In genomic region chr19:17080441-17080803, GRCh38 we compare ENCODE assay signal across 10 cellular contexts. TPM values are rescaled to one million over a fixed set of nuclear protein-coding genes. Genes with fewer than 3 reads are reported as not detected.
DNase-seq lines count a peak whose midpoint lies in the region; ATAC-seq, FAIRE-seq and TF ChIP-seq lines count a peak whose summit lies in the region.
"Had no signal": no experiment of that assay in that cellular context is flagged by ENCODE, and none has a peak within 500 bp of the region (broad histone marks: within the 10 kb centered on the region; RNA-seq: fewer than 3 reads in every experiment).

No MANE protein-coding gene starts in this region.

- TF ChIP-seq EP300 in SK-N-SH (IDR thresholded peaks at IDR 0.05; ENCODE audit: borderline replicate concordance in 1 of 2, low read depth in 1 of 2, low read length in 1 of 2) (no peak), HepG2 (IDR thresholded peaks at IDR 0.05; ENCODE audit: low read depth in 2 of 2, low read length in 2 of 2) (no peak), HepG2 (CRISPR knock-in tag; IDR thresholded peaks at IDR 0.05; ENCODE audit: borderline replicate concordance) (no peak)

- peak overlapping the region; percentile 89 to 100 for H3K27ac ChIP-seq in SK-N-SH (ENCODE audit: low read depth in 2 of 2, low read length in 1 of 2)
- peak overlapping the region; percentile 66 for H3K27ac ChIP-seq in HepG2 (ENCODE audit: extremely low read length, insufficient read depth, low read length)
- peak overlapping the region; percentile 98 for H3K27ac ChIP-seq in substantia nigra (ENCODE audit: low read depth, low read length, poor library complexity, severe bottlenecking)
- no peak overlapping the region for H3K27ac ChIP-seq in body of pancreas
- H3K27ac ChIP-seq: 22Rv1 had no signal

- CTCF ChIA-PET in SK-N-SH (lab: Yijun Ruan, JAX): interaction anchor here (0.7 to 0.8 kb wide), 2 partner anchors 10 to 42 kb away, joined by 3 to 4 read pairs; no protein-coding TSS in a partner anchor
- CTCF ChIA-PET in HepG2 (lab: Yijun Ruan, JAX; ENCODE audit: low intra/inter-chr PET ratio, low total read pairs): interaction anchor here (0.8 to 1.5 kb wide), 2 partner anchors 18 to 23 kb away, joined by 3 to 5 read pairs; no protein-coding TSS in a partner anchor

- H3K4me2 ChIP-seq in SK-N-SH (peak overlapping the region; percentile 68), HepG2 (ENCODE audit: low read depth, low read length) (peak overlapping the region; percentile 79)

- H3K27me3 ChIP-seq in SK-N-SH (ENCODE audit: insufficient read depth) (no peaks in the 10 kb centered on the region), HepG2 (ENCODE audit: control insufficient read depth in 1 of 2, insufficient read depth in 2 of 2, low read length in 2 of 2) (no peaks in the 10 kb centered on the region; a peak in 1 of 5 replicates), body of pancreas (no peaks in the 10 kb centered on the region)

- no peak for FAIRE-seq in HepG2 (lab: Jason Lieb, UNC)

- H3K4me3 ChIP-seq in SK-N-SH (ENCODE audit: low read depth in 2 of 2, low read length in 1 of 2) (peak overlapping the region; percentile 45 to 74; a peak in 3 of 4 replicates), HepG2 (replicated peaks in 1 of 3; ENCODE audit: insufficient read depth in 1 of 3, low read depth in 2 of 3, low read length in 3 of 3) (peak overlapping the region in 2 of 3 experiments; percentile 53 to 67; a peak in 2 of 6 replicates), body of pancreas (no peak overlapping the region)

- H3K4me3 Mint-ChIP-seq in activated naive CD8-positive, alpha-beta T cell treated with anti-CD3 and anti-CD28 coated beads, Interleukin-2, amount 50 U/mL, for 24 hours: peak overlapping the region; percentile 56

- H3K27me3 Mint-ChIP-seq in activated naive CD8-positive, alpha-beta T cell treated with anti-CD3 and anti-CD28 coated beads, Interleukin-2, amount 50 U/mL, for 24 hours: no peaks in the 10 kb centered on the region

- ATAC-seq in SK-N-SH treated with all-trans-retinoic acid at 6 μM for 48 hours: no peak
- ATAC-seq in activated naive CD8-positive, alpha-beta T cell treated with anti-CD3 and anti-CD28 coated beads, Interleukin-2, amount 50 U/mL, for 24 hours: no peak
- no peak for ATAC-seq in HepG2
- no peak for ATAC-seq in GM21423 (IDR thresholded peaks at IDR 0.05; ENCODE audit: unreplicated experiment)
- no peak for ATAC-seq in GM21529 (IDR thresholded peaks at IDR 0.05; ENCODE audit: unreplicated experiment)
- no peak for ATAC-seq in body of pancreas

- peak overlapping the region; percentile 59 for H3K27ac Mint-ChIP-seq in activated naive CD8-positive, alpha-beta T cell treated with anti-CD3 and anti-CD28 coated beads, Interleukin-2, amount 50 U/mL, for 24 hours

- TF ChIP-seq CTCF in SK-N-SH (IDR thresholded peaks at IDR 0.05): no peak
- no peak for TF ChIP-seq CTCF in HepG2 (CRISPR knock-in tag; IDR thresholded peaks at IDR 0.05)
- TF ChIP-seq CTCF in body of pancreas (IDR thresholded peaks at IDR 0.05): no peak

- H3K4me1 Mint-ChIP-seq in activated naive CD8-positive, alpha-beta T cell treated with anti-CD3 and anti-CD28 coated beads, Interleukin-2, amount 50 U/mL, for 24 hours: peaks cover 60% of the 10 kb centered on the region

- H2AFZ ChIP-seq in SK-N-SH (ENCODE audit: low read depth): no peak overlapping the region
- no peak overlapping the region for H2AFZ ChIP-seq in HepG2 (ENCODE audit: low read length)

- H3K79me2 ChIP-seq in SK-N-SH (ENCODE audit: insufficient read depth): peaks cover 90% of the 10 kb centered on the region
- H3K79me2 ChIP-seq in HepG2 (ENCODE audit: insufficient read depth, low read length): peaks cover 57% of the 10 kb centered on the region

- H3K9ac ChIP-seq in SK-N-SH (peak overlapping the region; percentile 97; the same call in 1 of the 2 replicates), HepG2 (ENCODE audit: insufficient read depth, low read depth, low read length) (peak overlapping the region; percentile 69)

- peaks cover 3% of the 10 kb centered on the region for H3K36me3 Mint-ChIP-seq in activated naive CD8-positive, alpha-beta T cell treated with anti-CD3 and anti-CD28 coated beads, Interleukin-2, amount 50 U/mL, for 24 hours (ENCODE audit: low read depth)

- H3K4me1 ChIP-seq in SK-N-SH (ENCODE audit: control insufficient read depth in 1 of 2, insufficient read depth in 2 of 2, low read depth in 1 of 2, low read length in 1 of 2) (peaks cover 21 to 30% of the 10 kb centered on the region in 2 experiments; a peak in 2 of 4 replicates), HepG2 (ENCODE audit: insufficient read depth, low read length) (peaks cover 40% of the 10 kb centered on the region), body of pancreas (peaks cover 32% of the 10 kb centered on the region)

- in situ Hi-C loops in HepG2 (cut with HindIII; ENCODE audit: extremely low pct_ligation_motif_present, low pct_unique_long_range_greater_than_20kb): no loop called here

- no peak for TF ChIP-seq RAD21 in SK-N-SH (IDR thresholded peaks at IDR 0.05; ENCODE audit: low read length)
- 0 out of 2 replicates have a peak, but pooled peaks have one; percentile 2 for TF ChIP-seq RAD21 in HepG2 (CRISPR knock-in tag; IDR thresholded peaks at IDR 0.05)

- no peaks in the 10 kb centered on the region for H3K9me3 ChIP-seq in SK-N-SH
- no peaks in the 10 kb centered on the region for H3K9me3 ChIP-seq in HepG2 (ENCODE audit: low read length)
- no peaks in the 10 kb centered on the region for H3K9me3 ChIP-seq in body of pancreas

- BruUV-seq in HepG2 (replicated peaks; lab: Mats Ljungman, UMichigan): no TSS peak

- H3F3A ChIP-seq in SK-N-SH (replicated peaks; ENCODE audit: insufficient read depth): peaks cover 32% of the 10 kb centered on the region

- H3K9me2 ChIP-seq in SK-N-SH: no peaks in the 10 kb centered on the region

- 78% methylated on average over 4 of the region's 4 CpGs for WGBS in SK-N-SH (ENCODE audit: low lambda C conversion rate)
- WGBS in HepG2 (ENCODE audit: low lambda C conversion rate): 84% methylated on average over 4 of the region's 4 CpGs
- 86 to 98% methylated on average over 4 of the region's 4 CpGs for WGBS in body of pancreas, 2 donors

- intact Hi-C loops in HepG2 (cut with micrococcal nuclease; ENCODE audit: unreplicated experiment): loop anchor here (2.0 kb wide), 1 partner anchor 16 kb away; no protein-coding TSS in a partner anchor
- intact Hi-C loops in body of pancreas (cut with DNase I): no loop called here

- no peaks in the 10 kb centered on the region for H3K9me3 Mint-ChIP-seq in activated naive CD8-positive, alpha-beta T cell treated with anti-CD3 and anti-CD28 coated beads, Interleukin-2, amount 50 U/mL, for 24 hours

- H3K36me3 ChIP-seq in SK-N-SH (replicated peaks in 1 of 2; ENCODE audit: control insufficient read depth in 1 of 2, insufficient read depth in 2 of 2, low read length in 1 of 2) (no peaks in the 10 kb centered on the region), HepG2 (replicated peaks in 1 of 2; ENCODE audit: control insufficient read depth in 1 of 2, insufficient read depth in 2 of 2, low read length in 2 of 2) (no peaks in the 10 kb centered on the region), body of pancreas (replicated peaks in 1 of 2; ENCODE audit: insufficient read depth in 1 of 2, low read depth in 2 of 2) (no peaks in the 10 kb centered on the region)

- POLR2A ChIA-PET in SK-N-SH (lab: Yijun Ruan, JAX) (no interaction called here), HepG2 (lab: Yijun Ruan, JAX) (no interaction called here)

- DNase-seq in SK-N-SH (no peak), HepG2 (ENCODE audit: low spot score) (no peak), substantia nigra (lab: John Stamatoyannopoulos, UW) (no peak), body of pancreas (no peak)
- DNase-seq in activated naive CD8-positive, alpha-beta T cell treated with anti-CD3 and anti-CD28 coated beads, Interleukin-2, amount 50 U/mL, for 24 hours: no peak
- DNase-seq: NCI-H2029 treated with DMSO at 0.1 percent for 48 hours had no signal

- TF ChIP-seq POLR2A in HepG2 (IDR thresholded peaks at IDR 0.05; ENCODE audit: insufficient read depth in 1 of 2, low read depth in 2 of 2, low read length in 2 of 2): no peak
- TF ChIP-seq POLR2A in body of pancreas (IDR thresholded peaks at IDR 0.05): no peak

- H4K20me1 ChIP-seq in SK-N-SH (ENCODE audit: insufficient read depth): peaks cover 59% of the 10 kb centered on the region
- H4K20me1 ChIP-seq in HepG2 (ENCODE audit: insufficient read depth, low read length): no peaks in the 10 kb centered on the region

RNA-seq across cellular contexts. Expression of gene MYO9B, which starts 4.8 kb away (rescaled TPM):
- polyA plus RNA-seq in SK-N-SH (2012; rRNA removed) (28.4 and 37.6 TPM in 2 replicates), HepG2 (2011; rRNA removed) (18.3 and 23.4 TPM in 2 replicates)
- 15.1 and 22.1 TPM in 2 replicates for polyA plus RNA-seq in SK-N-SH (2012; cell fraction: cytosol; rRNA removed)
- 120 and 128 TPM in 2 replicates for polyA plus RNA-seq in SK-N-SH (2012; cell fraction: nucleus; rRNA removed)
- total RNA-seq in HepG2 (2016; rRNA removed; fragmentation: Illumina TruSeq; extraction: Trizol) (14.1 and 18.0 TPM in 2 replicates), body of pancreas (10 to 100 TPM; 26.2 to 56.0 TPM)
- 13.9 and 14.5 TPM in 2 replicates for total RNA-seq in HepG2 (2016; cell fraction: cytosol; rRNA removed; fragmentation: Illumina TruSeq; extraction: Trizol; ENCODE audit: low read depth)
- total RNA-seq in HepG2 (2016; cell fraction: insoluble cytoplasmic fraction; rRNA removed; fragmentation: Illumina TruSeq; extraction: Trizol): 10.1 and 18.6 TPM in 2 replicates
- 10.7 and 11.5 TPM in 2 replicates for total RNA-seq in HepG2 (2016; cell fraction: membrane; rRNA removed; fragmentation: Illumina TruSeq; extraction: Trizol)
- total RNA-seq in HepG2 (2016; cell fraction: nucleus; rRNA removed; fragmentation: Illumina TruSeq; extraction: Trizol): 22.1 and 24.4 TPM in 2 replicates
- 7.2 and 9.7 TPM in 2 replicates for polyA plus RNA-seq in HepG2 (2011; cell fraction: cytosol; rRNA removed)
- 169 and 196 TPM in 2 replicates for polyA plus RNA-seq in HepG2 (2011; cell fraction: nucleus; rRNA removed)
- polyA plus RNA-seq in HepG2 (2012): 15.6 and 21.8 TPM in 2 replicates
- 1.5 and 1.8 TPM in 2 replicates for polyA plus RNA-seq in HepG2 (2016; cell fraction: cytosol; fragmentation: Illumina TruSeq; extraction: Trizol; ENCODE audit: low read depth)
- polyA plus RNA-seq in HepG2 (2016; cell fraction: insoluble cytoplasmic fraction; fragmentation: Illumina TruSeq; extraction: Trizol; ENCODE audit: low read depth): 11.9 and 14.6 TPM in 2 replicates
- 3.6 and 3.7 TPM in 2 replicates for polyA plus RNA-seq in HepG2 (2016; cell fraction: membrane; fragmentation: Illumina TruSeq; extraction: Trizol; ENCODE audit: low read depth)
- polyA plus RNA-seq in HepG2 (2016; cell fraction: nucleus; fragmentation: Illumina TruSeq; extraction: Trizol; ENCODE audit: insufficient read depth, low read depth): 77.8 and 81.3 TPM in 2 replicates
- polyA minus RNA-seq in HepG2 (2011; rRNA and poly(A)+ RNA removed; ENCODE audit: low replicate concordance): 28.0 and 67.0 TPM in 2 replicates
- polyA minus RNA-seq in HepG2 (2011; cell fraction: cytosol; rRNA and poly(A)+ RNA removed): 11.5 and 11.6 TPM in 2 replicates
- 37.3 and 38.0 TPM in 2 replicates for polyA minus RNA-seq in HepG2 (2011; cell fraction: nucleus; rRNA and poly(A)+ RNA removed)

RNA-seq across cellular contexts. Expression of gene HAUS8, which starts 5.2 kb away (rescaled TPM):
- 7.4 and 9.6 TPM in 2 replicates for polyA plus RNA-seq in SK-N-SH (2012; rRNA removed)
- 7.0 and 8.5 TPM in 2 replicates for polyA plus RNA-seq in SK-N-SH (2012; cell fraction: cytosol; rRNA removed)
- 12.9 and 16.9 TPM in 2 replicates for polyA plus RNA-seq in SK-N-SH (2012; cell fraction: nucleus; rRNA removed)
- total RNA-seq in HepG2 (2016; rRNA removed; fragmentation: Illumina TruSeq; extraction: Trizol): 17.5 and 19.1 TPM in 2 replicates
- 7.9 and 8.8 TPM in 2 replicates for total RNA-seq in HepG2 (2016; cell fraction: cytosol; rRNA removed; fragmentation: Illumina TruSeq; extraction: Trizol; ENCODE audit: low read depth)
- total RNA-seq in HepG2 (2016; cell fraction: insoluble cytoplasmic fraction; rRNA removed; fragmentation: Illumina TruSeq; extraction: Trizol): 17.4 and 19.5 TPM in 2 replicates
- total RNA-seq in HepG2 (2016; cell fraction: membrane; rRNA removed; fragmentation: Illumina TruSeq; extraction: Trizol): 10.4 and 12.6 TPM in 2 replicates
- 10.9 and 13.5 TPM in 2 replicates for total RNA-seq in HepG2 (2016; cell fraction: nucleus; rRNA removed; fragmentation: Illumina TruSeq; extraction: Trizol)
- 7.1 and 7.8 TPM in 2 replicates for polyA plus RNA-seq in HepG2 (2011; rRNA removed)
- polyA plus RNA-seq in HepG2 (2011; cell fraction: cytosol; rRNA removed): 4.3 and 7.7 TPM in 2 replicates
- polyA plus RNA-seq in HepG2 (2011; cell fraction: nucleus; rRNA removed): 9.4 and 9.9 TPM in 2 replicates
- polyA plus RNA-seq in HepG2 (2012): 5.2 and 6.2 TPM in 2 replicates
- 4.1 and 4.3 TPM in 2 replicates for polyA plus RNA-seq in HepG2 (2016; cell fraction: cytosol; fragmentation: Illumina TruSeq; extraction: Trizol; ENCODE audit: low read depth)
- 20.4 and 22.5 TPM in 2 replicates for polyA plus RNA-seq in HepG2 (2016; cell fraction: insoluble cytoplasmic fraction; fragmentation: Illumina TruSeq; extraction: Trizol; ENCODE audit: low read depth)
- 5.6 and 9.6 TPM in 2 replicates for polyA plus RNA-seq in HepG2 (2016; cell fraction: membrane; fragmentation: Illumina TruSeq; extraction: Trizol; ENCODE audit: low read depth)
- 26.2 and 30.0 TPM in 2 replicates for polyA plus RNA-seq in HepG2 (2016; cell fraction: nucleus; fragmentation: Illumina TruSeq; extraction: Trizol; ENCODE audit: insufficient read depth, low read depth)
- 6.4 and 32.7 TPM in 2 replicates for polyA minus RNA-seq in HepG2 (2011; rRNA and poly(A)+ RNA removed; ENCODE audit: low replicate concordance)
- 2.3 and 4.7 TPM in 2 replicates for polyA minus RNA-seq in HepG2 (2011; cell fraction: cytosol; rRNA and poly(A)+ RNA removed)
- 3.7 and 4.2 TPM in 2 replicates for polyA minus RNA-seq in HepG2 (2011; cell fraction: nucleus; rRNA and poly(A)+ RNA removed)
- 1 to 10 TPM; 1.6 to 2.3 TPM for total RNA-seq in body of pancreas

RNA-seq across cellular contexts. Expression of gene CPAMD8, which starts 53.8 kb away (rescaled TPM):
- 1.0 and 1.2 TPM in 2 replicates for polyA plus RNA-seq in SK-N-SH (2012; rRNA removed)
- polyA plus RNA-seq in SK-N-SH (2012; cell fraction: cytosol; rRNA removed): 0.45 and 0.62 TPM in 2 replicates
- polyA plus RNA-seq in SK-N-SH (2012; cell fraction: nucleus; rRNA removed): 2.9 and 3.4 TPM in 2 replicates
- 0.28 and 0.29 TPM in 2 replicates for total RNA-seq in HepG2 (2016; rRNA removed; fragmentation: Illumina TruSeq; extraction: Trizol)
- total RNA-seq in HepG2 (2016; cell fraction: cytosol; rRNA removed; fragmentation: Illumina TruSeq; extraction: Trizol; ENCODE audit: low read depth): not detected in 2 replicates
- total RNA-seq in HepG2 (2016; cell fraction: insoluble cytoplasmic fraction; rRNA removed; fragmentation: Illumina TruSeq; extraction: Trizol): 0.04 and 0.21 TPM in 2 replicates
- not detected in 2 replicates for total RNA-seq in HepG2 (2016; cell fraction: membrane; rRNA removed; fragmentation: Illumina TruSeq; extraction: Trizol)
- 0.34 TPM in 2 replicates for total RNA-seq in HepG2 (2016; cell fraction: nucleus; rRNA removed; fragmentation: Illumina TruSeq; extraction: Trizol)
- 0.34 and 0.91 TPM in 2 replicates for polyA plus RNA-seq in HepG2 (2011; rRNA removed)
- 0.21 and 0.35 TPM in 2 replicates for polyA plus RNA-seq in HepG2 (2011; cell fraction: cytosol; rRNA removed)
- 1.6 and 2.5 TPM in 2 replicates for polyA plus RNA-seq in HepG2 (2011; cell fraction: nucleus; rRNA removed)
- 0.12 and 0.71 TPM in 2 replicates for polyA plus RNA-seq in HepG2 (2012)
- 0.09 TPM in 1 of 2 replicates, not detected in the other for polyA plus RNA-seq in HepG2 (2016; cell fraction: cytosol; fragmentation: Illumina TruSeq; extraction: Trizol; ENCODE audit: low read depth)
- polyA plus RNA-seq in HepG2 (2016; cell fraction: insoluble cytoplasmic fraction; fragmentation: Illumina TruSeq; extraction: Trizol; ENCODE audit: low read depth): 0.07 TPM in 1 of 2 replicates, not detected in the other
- polyA plus RNA-seq in HepG2 (2016; cell fraction: membrane; fragmentation: Illumina TruSeq; extraction: Trizol; ENCODE audit: low read depth): 0.26 TPM in 1 of 2 replicates, not detected in the other
- polyA plus RNA-seq in HepG2 (2016; cell fraction: nucleus; fragmentation: Illumina TruSeq; extraction: Trizol; ENCODE audit: insufficient read depth, low read depth): 0.14 and 0.48 TPM in 2 replicates
- 0.30 and 0.94 TPM in 2 replicates for polyA minus RNA-seq in HepG2 (2011; rRNA and poly(A)+ RNA removed; ENCODE audit: low replicate concordance)
- polyA minus RNA-seq in HepG2 (2011; cell fraction: cytosol; rRNA and poly(A)+ RNA removed): not detected in 2 replicates
- polyA minus RNA-seq in HepG2 (2011; cell fraction: nucleus; rRNA and poly(A)+ RNA removed): 0.26 and 1.4 TPM in 2 replicates
- 1 to 10 TPM; 2.0 to 5.2 TPM for total RNA-seq in body of pancreas

Comparison
In these comparisons a context has a peak if more than half of its experiments do, and no peak if none do; other contexts are left out.
1. H3K27ac ChIP-seq: peak in SK-N-SH (2 of 2), HepG2 (single experiment) and substantia nigra (single experiment); none in body of pancreas (0 of 4).
2. H3K4me3 ChIP-seq: peak in SK-N-SH (2 of 2) and HepG2 (2 of 3); none in body of pancreas (0 of 2).
3. Of the 25 proteins assayed by ChIP-seq in both HepG2 and SK-N-SH: peak only in HepG2: RAD21; only in SK-N-SH: none; in both: none; in neither: 24.